Comparison of ENCODE assay signal across 26 cellular contexts in the genomic region with DNA sequence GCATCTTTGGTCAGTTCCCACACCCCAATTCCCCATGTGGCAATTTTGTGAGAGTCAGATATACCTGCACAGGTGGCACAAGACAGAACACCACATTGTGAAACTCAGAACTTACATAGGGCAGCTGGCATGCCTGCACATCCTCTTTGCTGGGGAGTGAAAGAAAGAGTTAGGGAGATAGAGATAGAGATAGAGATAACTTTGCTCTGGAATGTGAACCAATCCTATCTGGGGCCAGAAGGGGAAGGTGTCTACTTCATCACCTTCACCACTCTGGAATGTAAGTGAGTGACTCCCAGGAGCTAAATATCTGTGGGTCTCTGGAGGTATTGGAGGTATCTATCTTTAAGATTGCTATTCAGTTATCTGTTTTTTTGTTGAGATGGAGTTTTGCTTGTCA.
"Had no signal": no experiment of that assay in that cellular context is flagged by ENCODE, and none has a peak within 500 bp of the region (broad histone marks: within the 10 kb centered on the region; RNA-seq: fewer than 3 reads in every experiment).

No MANE protein-coding gene starts in this region.

- H3K4me1 ChIP-seq: stomach, suprapubic skin, testis, thyroid gland, tibial artery, tibial nerve, transverse colon, upper lobe of left lung, upper lobe of right lung, uterus had no signal

- H3K9me3 Mint-ChIP-seq: stimulated activated memory B cell treated with anti-CD40 and anti-IgM and Interleukin-4, amounts not matched to agents 10 μg/mL and 1 μg/mL and 100 μg/mL, for 72 hours; stimulated activated naive B cell treated with anti-CD40 and anti-IgM and Interleukin-4, amounts not matched to agents 10 μg/mL and 1 μg/mL and 100 μg/mL, for 72 hours; stimulated activated naive CD8-positive, alpha-beta T cell treated with anti-CD3 and anti-CD28 coated beads, Interleukin-15, Interleukin-2, amounts not matched to agents 100 ng/mL and 50 ng/mL, for 24 hours; type B pancreatic cell had no signal

- H3K36me3 Mint-ChIP-seq: stimulated activated memory B cell treated with anti-CD40 and anti-IgM and Interleukin-4, amounts not matched to agents 10 μg/mL and 1 μg/mL and 100 μg/mL, for 72 hours; stimulated activated naive B cell treated with anti-CD40 and anti-IgM and Interleukin-4, amounts not matched to agents 10 μg/mL and 1 μg/mL and 100 μg/mL, for 72 hours; type B pancreatic cell had no signal

- H3K4me3 ChIP-seq: stomach, suprapubic skin, testis, thoracic aorta, thyroid gland, tibial artery, tibial nerve, transverse colon, upper lobe of left lung, upper lobe of right lung, uterus had no signal

- H3K9me3 ChIP-seq: stomach, suprapubic skin, testis, thoracic aorta, thyroid gland, tibial artery, tibial nerve, transverse colon, upper lobe of left lung, upper lobe of right lung, uterus had no signal

- H3K27me3 Mint-ChIP-seq: stimulated activated memory B cell treated with anti-CD40 and anti-IgM and Interleukin-4, amounts not matched to agents 10 μg/mL and 1 μg/mL and 100 μg/mL, for 72 hours; stimulated activated naive B cell treated with anti-CD40 and anti-IgM and Interleukin-4, amounts not matched to agents 10 μg/mL and 1 μg/mL and 100 μg/mL, for 72 hours; stimulated activated naive CD8-positive, alpha-beta T cell treated with anti-CD3 and anti-CD28 coated beads, Interleukin-15, Interleukin-2, amounts not matched to agents 100 ng/mL and 50 ng/mL, for 24 hours; type B pancreatic cell had no signal

- H3K4me1 Mint-ChIP-seq: stimulated activated memory B cell treated with anti-CD40 and anti-IgM and Interleukin-4, amounts not matched to agents 10 μg/mL and 1 μg/mL and 100 μg/mL, for 72 hours; stimulated activated naive B cell treated with anti-CD40 and anti-IgM and Interleukin-4, amounts not matched to agents 10 μg/mL and 1 μg/mL and 100 μg/mL, for 72 hours had no signal

- H3K27me3 ChIP-seq: stomach, suprapubic skin, testis, thyroid gland, tibial artery, tibial nerve, transverse colon, upper lobe of left lung, upper lobe of right lung, uterus had no signal

- H3K27ac Mint-ChIP-seq: stimulated activated memory B cell treated with anti-CD40 and anti-IgM and Interleukin-4, amounts not matched to agents 10 μg/mL and 1 μg/mL and 100 μg/mL, for 72 hours; stimulated activated naive B cell treated with anti-CD40 and anti-IgM and Interleukin-4, amounts not matched to agents 10 μg/mL and 1 μg/mL and 100 μg/mL, for 72 hours; stimulated activated naive CD8-positive, alpha-beta T cell treated with anti-CD3 and anti-CD28 coated beads, Interleukin-15, Interleukin-2, amounts not matched to agents 100 ng/mL and 50 ng/mL, for 24 hours; type B pancreatic cell had no signal

- H3K36me3 ChIP-seq: stomach, suprapubic skin, thoracic aorta, thyroid gland, tibial artery, tibial nerve, transverse colon, upper lobe of left lung, upper lobe of right lung, uterus had no signal

- H3K27ac ChIP-seq: stomach, suprapubic skin, testis, thoracic aorta, thyroid gland, tibial artery, tibial nerve, transverse colon, upper lobe of left lung, upper lobe of right lung, uterus had no signal

- ATAC-seq: stimulated activated memory B cell treated with anti-CD40 and anti-IgM and Interleukin-4, amounts not matched to agents 10 μg/mL and 1 μg/mL and 100 μg/mL, for 72 hours; stimulated activated naive B cell treated with anti-CD40 and anti-IgM and Interleukin-4, amounts not matched to agents 10 μg/mL and 1 μg/mL and 100 μg/mL, for 72 hours; stimulated activated naive CD8-positive, alpha-beta T cell treated with anti-CD3 and anti-CD28 coated beads, Interleukin-15, Interleukin-2, amounts not matched to agents 100 U/mL and 50 U/mL, for 24 hours; upper lobe of right lung had no signal

- DNase-seq: stimulated activated CD4-positive, alpha-beta T cell treated with anti-CD3 and anti-CD28 coated beads, Interleukin-1b, Interleukin-23, amount 100 ng/mL, for 48 hours; stimulated activated CD4-positive, alpha-beta T cell treated with anti-CD3 and anti-CD28 coated beads, Interleukin-2, amount 100 ng/mL, for 24 hours; stimulated activated CD4-positive, alpha-beta T cell treated with anti-CD3 and anti-CD28 coated beads, Interleukin-2, amount 100 ng/mL, for 48 hours; stimulated activated CD4-positive, alpha-beta T cell treated with anti-CD3 and anti-CD28 coated beads, Interleukin-4, amount 100 ng/mL, for 1 hour; stimulated activated CD4-positive, alpha-beta T cell treated with anti-CD3 and anti-CD28 coated beads, Interleukin-4, amount 100 ng/mL, for 24 hours; stimulated activated CD4-positive, alpha-beta T cell treated with anti-CD3 and anti-CD28 coated beads, Interleukin-4, amount 100 ng/mL, for 4 hours; stimulated activated CD8-positive, alpha-beta memory T cell treated with anti-CD3 and anti-CD28 coated beads, Interleukin-4, amount 100 ng/mL, for 48 hours; stimulated activated naive B cell treated with anti-CD40 and anti-IgM and Interleukin-4, amounts not matched to agents 10 μg/mL and 1 μg/mL and 100 μg/mL, for 72 hours; stimulated activated naive CD4-positive, alpha-beta T cell; stimulated activated naive CD4-positive, alpha-beta T cell treated with Interleukin-2 at 50 U/mL for 16 hours; stimulated activated naive CD8-positive, alpha-beta T cell treated with anti-CD3 and anti-CD28 coated beads, Interleukin-15, Interleukin-2, amounts not matched to agents 100 U/mL and 50 U/mL, for 24 hours; stomach; substantia nigra; testis; thyroid gland; tibial artery; transverse colon; upper lobe of left lung; upper lobe of right lung; uterus had no signal

- H3K4me3 Mint-ChIP-seq: stimulated activated memory B cell treated with anti-CD40 and anti-IgM and Interleukin-4, amounts not matched to agents 10 μg/mL and 1 μg/mL and 100 μg/mL, for 72 hours; stimulated activated naive B cell treated with anti-CD40 and anti-IgM and Interleukin-4, amounts not matched to agents 10 μg/mL and 1 μg/mL and 100 μg/mL, for 72 hours; stimulated activated naive CD8-positive, alpha-beta T cell treated with anti-CD3 and anti-CD28 coated beads, Interleukin-15, Interleukin-2, amounts not matched to agents 100 ng/mL and 50 ng/mL, for 24 hours; type B pancreatic cell had no signal
